11 cellular contexts compared by ENCODE assay signal in the genomic region with DNA sequence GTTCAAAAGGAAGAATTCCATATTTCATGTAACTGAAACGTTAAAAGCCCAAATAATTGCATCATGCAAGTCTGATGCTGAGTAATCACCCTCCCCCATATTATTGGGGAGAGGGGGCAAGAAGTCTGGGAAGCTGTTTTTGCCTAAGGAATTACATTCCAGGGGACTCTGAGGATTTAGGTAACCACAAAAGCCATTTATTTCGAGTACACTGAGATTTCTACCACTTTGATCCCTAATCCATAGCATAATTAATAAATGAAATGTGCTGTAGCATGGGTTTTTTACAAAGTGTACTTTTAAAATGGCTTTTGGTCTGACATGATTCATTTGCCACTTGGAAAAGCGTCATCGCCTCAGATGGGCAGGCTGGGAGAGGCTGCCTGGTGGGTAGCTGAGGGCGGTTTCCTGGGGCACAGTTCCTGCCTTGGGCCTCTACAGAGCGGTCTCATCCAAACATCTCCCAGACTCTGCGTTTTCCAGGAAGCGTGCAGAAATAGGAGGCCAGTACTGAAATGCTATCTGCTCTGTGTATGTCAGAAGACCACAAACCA.
DNase-seq lines count a peak whose midpoint lies in the region; ATAC-seq and TF ChIP-seq lines count a peak whose summit lies in the region.
"Had no signal": no experiment of that assay in that cellular context is flagged by ENCODE, and none has a peak within 500 bp of the region (broad histone marks: within the 10 kb centered on the region; RNA-seq: fewer than 3 reads in every experiment).

No MANE protein-coding gene starts in this region.

- ATAC-seq in right lobe of liver, result no peak

- H3K9ac ChIP-seq in GM23248, result peak overlapping the region; percentile 76

- 1 to 2% methylated on average over 8 of the region's 8 CpGs for WGBS in GM23248 (ENCODE audit: low coverage in 1 of 2, low lambda C conversion rate in 2 of 2, missing lambda C conversion rate in 2 of 2), 2 experiments
- 66% methylated on average over 7 of the region's 8 CpGs for WGBS in right lobe of liver (ENCODE audit: insufficient coverage, low coverage, low lambda C conversion rate, missing lambda C conversion rate)

- intact Hi-C loops in right lobe of liver (cut with DNase I) (no loop called here), head of caudate nucleus (cut with DNase I) (no loop called here)

- H3K4me2 ChIP-seq in GM23248 (ENCODE audit: unreplicated experiment), result peak overlapping the region; percentile 55

- H2AFZ ChIP-seq in GM23248, result no peak overlapping the region

- peaks cover 72% of the 10 kb centered on the region for H3F3A ChIP-seq in GM23248 (ENCODE audit: insufficient read depth)

- H3K4me3 ChIP-seq in GM23248, result peak overlapping the region; percentile 16; the same call in 1 of the 2 replicates
- no peak overlapping the region for H3K4me3 ChIP-seq in right lobe of liver

- TF ChIP-seq CTCF in right lobe of liver (IDR thresholded peaks at IDR 0.05), result no peak

- DNase-seq in GM23248 (peak; percentile 89), SW480 (ENCODE audit: low spot score) (peak; percentile 42), fibroblast of the conjunctiva (ENCODE audit: low read depth) (peak; percentile 64), smooth muscle cell of the brain vasculature (ENCODE audit: low read depth, low spot score) (peak; percentile 66), DMS114 treated with DMSO at 0.1 percent for 48 hours (lab: John Stamatoyannopoulos, UW; ENCODE audit: unreplicated experiment) (no peak), right lobe of liver (no peak), medulla oblongata (ENCODE audit: extremely low spot score) (no peak), head of caudate nucleus (no peak)
- DNase-seq: activated gamma-delta T cell treated with Interleukin-2 at 50 U/mL for 16 hours, Karpas-422 had no signal

- H3K79me2 ChIP-seq in GM23248 (ENCODE audit: insufficient read depth), result peaks cover 80% of the 10 kb centered on the region

- H4K20me1 ChIP-seq in GM23248 (ENCODE audit: insufficient read depth), result no peaks in the 10 kb centered on the region

- H3K27ac ChIP-seq in GM23248 (peak overlapping the region; percentile 93), right lobe of liver (no peak overlapping the region)
- H3K27ac ChIP-seq: VCaP had no signal

- TF ChIP-seq POLR2A in right lobe of liver (IDR thresholded peaks at IDR 0.05), result no peak

- peaks cover 93% of the 10 kb centered on the region for H3K4me1 ChIP-seq in GM23248 (ENCODE audit: insufficient read depth)
- H3K4me1 ChIP-seq in right lobe of liver, result peaks cover 0 to 32% (median 21%) of the 10 kb centered on the region in 4 donors

- H3K36me3 ChIP-seq in GM23248 (ENCODE audit: low read depth) (no peaks in the 10 kb centered on the region), right lobe of liver (no peaks in the 10 kb centered on the region)

- in situ Hi-C loops in GM23248 (cut with MboI), result no loop called here

- H3K27me3 ChIP-seq in GM23248 (replicated peaks; ENCODE audit: insufficient read depth) (no peaks in the 10 kb centered on the region), right lobe of liver (no peaks in the 10 kb centered on the region)

- H3K9me2 ChIP-seq in GM23248 (ENCODE audit: insufficient read depth), result no peaks in the 10 kb centered on the region

- no peaks in the 10 kb centered on the region for H3K9me3 ChIP-seq in GM23248 (ENCODE audit: low read depth)
- H3K9me3 ChIP-seq in right lobe of liver, result no peaks in the 10 kb centered on the region

Comparison
In these comparisons a context has a peak if more than half of its experiments do, and no peak if none do; other contexts are left out.
1. DNase-seq: peak in GM23248 (single experiment), SW480 (single experiment), fibroblast of the conjunctiva (single experiment) and smooth muscle cell of the brain vasculature (single experiment); none in DMS114 treated with DMSO at 0.1 percent for 48 hours (single experiment), right lobe of liver (0 of 3), medulla oblongata (single experiment) and head of caudate nucleus (0 of 42).